ENCODE assay signal across 8 cellular contexts in the genomic region with DNA sequence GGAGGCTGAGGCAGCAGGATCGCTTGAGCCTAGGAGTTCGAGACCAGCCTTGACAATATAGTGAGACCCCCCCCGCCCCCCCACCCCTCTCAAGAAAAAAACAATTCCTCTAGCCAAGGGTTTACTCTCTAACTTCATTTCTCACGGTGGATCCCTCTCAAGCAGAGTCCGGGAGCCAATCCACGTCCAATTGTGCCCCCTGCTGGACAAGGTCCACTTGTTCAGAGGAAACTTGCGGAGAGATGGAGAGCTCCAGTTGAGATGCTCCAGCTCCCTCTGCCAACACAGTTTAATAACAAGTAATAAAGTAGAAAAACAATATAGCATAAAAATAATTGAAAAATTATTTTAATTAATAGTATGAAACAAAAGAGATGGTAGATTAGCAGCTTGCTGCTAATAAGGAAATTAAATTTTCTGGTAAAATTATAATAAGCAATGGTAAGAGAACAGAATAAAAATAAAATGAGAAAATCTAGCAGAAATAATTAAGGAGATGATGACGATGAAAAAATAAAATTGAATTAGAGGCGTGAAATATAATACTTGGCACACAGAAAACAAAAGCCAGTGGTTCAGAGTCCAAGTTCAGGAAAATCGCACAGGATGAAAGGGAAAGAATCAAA. TPM values are rescaled to one million over a fixed set of nuclear protein-coding genes. Genes with fewer than 3 reads are reported as not detected.
DNase-seq lines count a peak whose midpoint lies in the region; ATAC-seq, FAIRE-seq and TF ChIP-seq lines count a peak whose summit lies in the region.

No MANE protein-coding gene starts in this region.

- no peak overlapping the region for H3K23ac ChIP-seq in H1 (ENCODE audit: insufficient read length)

- no peaks in the 10 kb centered on the region for H3K79me1 ChIP-seq in H1 (ENCODE audit: low read depth, low read length)

- TF ChIP-seq CTCF in AG10803 (conservative IDR thresholded peaks at IDR 0.05; ENCODE audit: low read length) (peak; percentile 78), H1 (IDR thresholded peaks at IDR 0.05; ENCODE audit: control extremely low read depth in 1 of 3, insufficient read depth in 1 of 3, low read depth in 1 of 3, low read length in 3 of 3) (peak; percentile 60 to 77 (median 64))

- no peak overlapping the region for H3K4me2 ChIP-seq in H1 (ENCODE audit: insufficient read depth in 1 of 2, low read depth in 2 of 2, low read length in 2 of 2)

- H2AFZ ChIP-seq in H1 (ENCODE audit: low read length): no peak overlapping the region

- TF ChIP-seq POLR2A in H1 (IDR thresholded peaks at IDR 0.05; ENCODE audit: control extremely low read depth in 1 of 2, low read depth in 2 of 2, low read length in 2 of 2): no peak

- H3K79me2 ChIP-seq in H1 (ENCODE audit: control insufficient read depth in 1 of 2, insufficient read depth in 2 of 2, low read length in 2 of 2): no peaks in the 10 kb centered on the region

- H4K20me1 ChIP-seq in H1 (replicated peaks in 1 of 2; ENCODE audit: control insufficient read depth in 1 of 2, insufficient read depth in 2 of 2, low read length in 2 of 2): no peaks in the 10 kb centered on the region

- TF ChIP-seq EP300 in H1 (IDR thresholded peaks at IDR 0.05; ENCODE audit: borderline replicate concordance in 1 of 2, low read depth in 2 of 2, low read length in 2 of 2): no peak

- H3K4ac ChIP-seq in H1 (replicated peaks; ENCODE audit: insufficient read length, low read depth, low read length): no peak overlapping the region

- no peak overlapping the region for H4K8ac ChIP-seq in H1 (ENCODE audit: extremely low read depth, insufficient read depth, low read length)

- no peak overlapping the region for H2BK120ac ChIP-seq in H1 (replicated peaks; ENCODE audit: low read depth, low read length)

- H3K27ac ChIP-seq in H1 (ENCODE audit: low read depth, low read length): no peak overlapping the region

- no peak overlapping the region for H2AK5ac ChIP-seq in H1 (ENCODE audit: low read depth, low read length)

- DNase-seq in AG10803 (ENCODE audit: low read depth) (peak; percentile 73), GM19238 (ENCODE audit: insufficient read length, low spot score) (peak; percentile 39), NCI-H446 treated with DMSO at 0.1 percent for 48 hours (lab: John Stamatoyannopoulos, UW) (peak; percentile 46), H1 (ENCODE audit: low read depth in 1 of 2, low spot score in 2 of 2) (peak in 1 of 2 experiments; percentile 75), mucosa of gallbladder (ENCODE audit: low spot score) (peak; percentile 78)
- peak; percentile 67 to 70 for DNase-seq in activated CD4-positive, alpha-beta T cell treated with anti-CD3 and anti-CD28 coated beads, Interleukin-2, amount 50 U/mL, for 48 hours
- peak; percentile 1 for DNase-seq in stimulated activated naive CD4-positive, alpha-beta T cell treated with Interleukin-2 at 50 U/mL for 16 hours (lab: John Stamatoyannopoulos, UW)

- peak; percentile 74 for FAIRE-seq in H1 (lab: Jason Lieb, UNC)

- H3K4me3 ChIP-seq in AG10803 (ENCODE audit: low read length) (no peak overlapping the region), H1 (ENCODE audit: extremely low read depth in 1 of 4, insufficient read depth in 2 of 4, low read depth in 3 of 4, low read length in 4 of 4) (no peak overlapping the region)

- H4K5ac ChIP-seq in H1 (ENCODE audit: insufficient read length, low read depth, low read length): no peak overlapping the region

- no peak overlapping the region for H3K18ac ChIP-seq in H1 (ENCODE audit: extremely low read depth, low read length)

- peak; percentile 73 to 83 for TF ChIP-seq RAD21 in H1 (IDR thresholded peaks at IDR 0.05 in 1 of 2, conservative IDR thresholded peaks at IDR 0.05 in 1 of 2; ENCODE audit: low read depth in 2 of 2, low read length in 2 of 2)

- H3K14ac ChIP-seq in H1 (ENCODE audit: insufficient read length): no peak overlapping the region

- H3K23me2 ChIP-seq in H1 (ENCODE audit: low read depth, low read length): no peaks in the 10 kb centered on the region

- WGBS in H1 (ENCODE audit: extremely low coverage in 1 of 2, insufficient coverage in 1 of 2, insufficient read length in 1 of 2, insufficient replicate concordance in 2 of 2, low coverage in 1 of 2, low lambda C conversion rate in 2 of 2, missing lambda C conversion rate in 1 of 2), 2 experiments: 17% methylated on average over 9 of the region's 10 CpGs; no CpG with 5 or more reads in 1 of the 2 experiments

- H3K4me1 ChIP-seq in H1 (replicated peaks in 1 of 4; ENCODE audit: control insufficient read depth in 3 of 4, insufficient read depth in 4 of 4, low read length in 3 of 4): no peaks in the 10 kb centered on the region

- no peak overlapping the region for H3K56ac ChIP-seq in H1 (replicated peaks; ENCODE audit: insufficient read length, low read depth, low read length)

- peaks cover 0 to 2% (median 0%) of the 10 kb centered on the region in 4 experiments; a peak in 1 of 7 replicates for H3K27me3 ChIP-seq in H1 (replicated peaks in 1 of 4; ENCODE audit: control insufficient read depth in 3 of 4, extremely low read depth in 1 of 4, insufficient read depth in 3 of 4, low read length in 3 of 4)

- H3K36me3 ChIP-seq in H1 (ENCODE audit: control insufficient read depth in 2 of 4, insufficient read depth in 4 of 4, low read length in 3 of 4): no peaks in the 10 kb centered on the region

- ATAC-seq in GM19455 (IDR thresholded peaks at IDR 0.05; ENCODE audit: unreplicated experiment): no peak

- H3K9me3 ChIP-seq in H1 (ENCODE audit: insufficient read depth in 2 of 2, low read depth in 1 of 2, low read length in 1 of 2): 0 out of 4 replicates have a peak, but pooled peaks cover 3 to 5% of the 10 kb centered on the region in 2 experiments

- no peak overlapping the region for H2BK5ac ChIP-seq in H1 (ENCODE audit: low read depth, low read length)

- H2BK15ac ChIP-seq in H1 (ENCODE audit: low read length): no peak overlapping the region

- no peak overlapping the region for H2BK12ac ChIP-seq in H1 (ENCODE audit: low read depth, low read length)

- H2BK20ac ChIP-seq in H1 (ENCODE audit: low read length): no peak overlapping the region

- H4K91ac ChIP-seq in H1 (replicated peaks; ENCODE audit: insufficient read length, low read length): no peak overlapping the region

- POLR2A ChIA-PET in H1 (lab: Charles Lee; ENCODE audit: partially characterized antibody): interaction anchor here (0.6 to 1.0 kb wide), 3 partner anchors 21 to 499 kb away, joined by 3 read pairs; no protein-coding TSS in a partner anchor

- CTCF ChIA-PET in H1 (lab: Charles Lee; ENCODE audit: partially characterized antibody): interaction anchor here (0.6 to 7.0 kb wide), 35 partner anchors 9 to 365 kb away, joined by 3 to 83 read pairs (median 3); no protein-coding TSS in a partner anchor

- H3K9ac ChIP-seq in H1 (replicated peaks in 1 of 4; ENCODE audit: extremely low read depth in 1 of 4, low read depth in 3 of 4, low read length in 3 of 4): no peak overlapping the region

TF ChIP-seq in H1, 55 proteins besides CTCF, POLR2A, EP300 and RAD21 (continues in another document):
- no peak for TF ChIP-seq RFX5 (IDR thresholded peaks at IDR 0.05; ENCODE audit: borderline replicate concordance, low read depth, low read length)
- TF ChIP-seq EZH2 (IDR thresholded peaks at IDR 0.05; ENCODE audit: low read depth, low read length, severe bottlenecking): no peak
- no peak for TF ChIP-seq SUZ12 (IDR thresholded peaks at IDR 0.05; ENCODE audit: low read length)
- TF ChIP-seq HDAC6 (IDR thresholded peaks at IDR 0.05; ENCODE audit: low read depth, low read length): no peak
- no peak for TF ChIP-seq EGR1 (IDR thresholded peaks at IDR 0.05; ENCODE audit: borderline replicate concordance, low read depth, low read length)
- TF ChIP-seq BRCA1 (IDR thresholded peaks at IDR 0.05; ENCODE audit: low read depth, low read length): no peak
- no peak for TF ChIP-seq YY1 (IDR thresholded peaks at IDR 0.05; ENCODE audit: low read depth, low read length)
- TF ChIP-seq NANOG (IDR thresholded peaks at IDR 0.05; ENCODE audit: insufficient read depth, low read depth, low read length, poor library complexity, severe bottlenecking): no peak
- TF ChIP-seq POU5F1 (IDR thresholded peaks at IDR 0.05; ENCODE audit: low read depth, low read length): no peak

RNA-seq across cellular contexts. Expression of a gene that starts 14.5 kb away (rescaled TPM):
- total RNA-seq in H1 (2021; fragmentation: NEBNext Ultra II Directional; extraction: Animal tissue kit (Norgen Biotek cat#: 25700)): not detected in 2 replicates
- not detected in 2 replicates for polyA plus RNA-seq in H1 (2011; rRNA removed)
- polyA plus RNA-seq in H1 (2011; cell fraction: cytosol; rRNA removed): not detected
- polyA plus RNA-seq in H1 (2011; cell fraction: nucleus; rRNA removed): not detected
- polyA plus RNA-seq in H1 (2012, experiment 1 of 2): 0.08 TPM in 1 of 4 replicates, not detected in the others
- polyA plus RNA-seq in H1 (2012, experiment 2 of 2): not detected
- not detected for polyA plus RNA-seq in H1 (2013, experiment 1 of 2)
- polyA plus RNA-seq in H1 (2013, experiment 2 of 2): 0.04 TPM
- polyA minus RNA-seq in H1 (2011; rRNA and poly(A)+ RNA removed): not detected in 2 replicates
- not detected for polyA minus RNA-seq in H1 (2011; cell fraction: cytosol; rRNA and poly(A)+ RNA removed)
- polyA minus RNA-seq in H1 (2011; cell fraction: nucleus; rRNA and poly(A)+ RNA removed): not detected
- 5.9 TPM for total RNA-seq in mucosa of gallbladder

RNA-seq across cellular contexts. Expression of a gene that starts 30.9 kb away (rescaled TPM):
- not detected in 2 replicates for total RNA-seq in H1 (2021; fragmentation: NEBNext Ultra II Directional; extraction: Animal tissue kit (Norgen Biotek cat#: 25700))
- not detected in 2 replicates for polyA plus RNA-seq in H1 (2011; rRNA removed)
- polyA plus RNA-seq in H1 (2011; cell fraction: cytosol; rRNA removed): not detected
- not detected for polyA plus RNA-seq in H1 (2011; cell fraction: nucleus; rRNA removed)
- polyA plus RNA-seq in H1 (2012, experiment 1 of 2): not detected in 4 replicates
- polyA plus RNA-seq in H1 (2012, experiment 2 of 2): not detected
- polyA plus RNA-seq in H1 (2013, experiment 1 of 2): not detected
- not detected for polyA plus RNA-seq in H1 (2013, experiment 2 of 2)
- not detected in 2 replicates for polyA minus RNA-seq in H1 (2011; rRNA and poly(A)+ RNA removed)
- not detected for polyA minus RNA-seq in H1 (2011; cell fraction: cytosol; rRNA and poly(A)+ RNA removed)
- polyA minus RNA-seq in H1 (2011; cell fraction: nucleus; rRNA and poly(A)+ RNA removed): not detected
- total RNA-seq in mucosa of gallbladder: 1.1 TPM

RNA-seq across cellular contexts. Expression of a gene that starts 32.0 kb away (rescaled TPM):
- 4.1 and 7.5 TPM in 2 replicates for total RNA-seq in H1 (2021; fragmentation: NEBNext Ultra II Directional; extraction: Animal tissue kit (Norgen Biotek cat#: 25700))
- 7.1 and 9.7 TPM in 2 replicates for polyA plus RNA-seq in H1 (2011; rRNA removed)
- polyA plus RNA-seq in H1 (2011; cell fraction: cytosol; rRNA removed): 8.5 TPM
- 23.1 TPM for polyA plus RNA-seq in H1 (2011; cell fraction: nucleus; rRNA removed)
- 6.3 to 8.0 TPM (median 7.3 TPM) in 4 replicates for polyA plus RNA-seq in H1 (2012, experiment 1 of 2)
- 6.1 TPM for polyA plus RNA-seq in H1 (2012, experiment 2 of 2)
- polyA plus RNA-seq in H1 (2013, experiment 1 of 2): 4.7 TPM
- 4.4 TPM for polyA plus RNA-seq in H1 (2013, experiment 2 of 2)
- 1.3 and 2.3 TPM in 2 replicates for polyA minus RNA-seq in H1 (2011; rRNA and poly(A)+ RNA removed)
- 1.4 TPM for polyA minus RNA-seq in H1 (2011; cell fraction: cytosol; rRNA and poly(A)+ RNA removed)
- polyA minus RNA-seq in H1 (2011; cell fraction: nucleus; rRNA and poly(A)+ RNA removed): 7.4 TPM
- 29.3 TPM for total RNA-seq in mucosa of gallbladder
